ENCODE assay signal across 1 cellular context in the genomic region with DNA sequence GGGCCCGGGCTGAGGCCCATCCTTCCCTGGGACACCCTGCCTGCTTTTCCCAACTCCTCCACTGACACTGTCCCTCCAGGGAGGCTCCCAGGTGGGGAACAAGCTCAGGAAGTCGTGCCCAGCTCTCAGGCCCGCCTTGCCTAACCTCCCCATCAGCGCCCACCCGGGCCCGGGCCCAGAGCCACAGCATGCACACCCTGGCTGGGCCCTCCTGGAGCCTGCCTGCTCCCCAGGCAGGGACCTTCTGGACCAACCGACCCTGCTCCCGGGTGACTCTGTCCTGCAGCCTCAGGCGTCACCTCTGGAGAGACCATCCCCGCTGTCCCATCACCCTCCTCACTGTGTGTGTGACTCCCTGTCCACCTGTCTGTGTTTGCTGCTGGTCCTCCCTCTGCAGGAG.
TF ChIP-seq lines count a peak whose summit lies in the region.

No MANE protein-coding gene starts in this region.

TF ChIP-seq in HepG2, 621 proteins besides CTCF, POLR2A, EP300 and RAD21:
- TF ChIP-seq SOX5 (CRISPR knock-in tag; IDR thresholded peaks at IDR 0.05; ENCODE audit: borderline replicate concordance) (no peak), EED (CRISPR knock-in tag; IDR thresholded peaks at IDR 0.05) (peak; percentile 10; the same call in 1 of the 2 replicates), SP140L (CRISPR knock-in tag; IDR thresholded peaks at IDR 0.05; ENCODE audit: borderline replicate concordance) (no peak), MTA3 (CRISPR knock-in tag; IDR thresholded peaks at IDR 0.05) (no peak), ZNF235 (CRISPR knock-in tag; IDR thresholded peaks at IDR 0.05; ENCODE audit: borderline replicate concordance) (no peak), ZNF616 (CRISPR knock-in tag; IDR thresholded peaks at IDR 0.05; ENCODE audit: low read depth) (no peak), ZNF570 (CRISPR knock-in tag; IDR thresholded peaks at IDR 0.05; ENCODE audit: borderline replicate concordance) (no peak), HOXD1 (CRISPR knock-in tag; IDR thresholded peaks at IDR 0.05) (no peak), RBM39 (IDR thresholded peaks at IDR 0.05; ENCODE audit: low read depth, low read length, poor library complexity, severe bottlenecking) (no peak), RXRA (CRISPR knock-in tag; IDR thresholded peaks at IDR 0.05) (0 out of 2 replicates have a peak, but pooled peaks have one; percentile 4), MXI1 (IDR thresholded peaks at IDR 0.05; ENCODE audit: borderline replicate concordance, low read depth, low read length) (no peak), ZNF382 (CRISPR knock-in tag; IDR thresholded peaks at IDR 0.05; ENCODE audit: borderline replicate concordance) (no peak)
- TF ChIP-seq, protein P1, sequence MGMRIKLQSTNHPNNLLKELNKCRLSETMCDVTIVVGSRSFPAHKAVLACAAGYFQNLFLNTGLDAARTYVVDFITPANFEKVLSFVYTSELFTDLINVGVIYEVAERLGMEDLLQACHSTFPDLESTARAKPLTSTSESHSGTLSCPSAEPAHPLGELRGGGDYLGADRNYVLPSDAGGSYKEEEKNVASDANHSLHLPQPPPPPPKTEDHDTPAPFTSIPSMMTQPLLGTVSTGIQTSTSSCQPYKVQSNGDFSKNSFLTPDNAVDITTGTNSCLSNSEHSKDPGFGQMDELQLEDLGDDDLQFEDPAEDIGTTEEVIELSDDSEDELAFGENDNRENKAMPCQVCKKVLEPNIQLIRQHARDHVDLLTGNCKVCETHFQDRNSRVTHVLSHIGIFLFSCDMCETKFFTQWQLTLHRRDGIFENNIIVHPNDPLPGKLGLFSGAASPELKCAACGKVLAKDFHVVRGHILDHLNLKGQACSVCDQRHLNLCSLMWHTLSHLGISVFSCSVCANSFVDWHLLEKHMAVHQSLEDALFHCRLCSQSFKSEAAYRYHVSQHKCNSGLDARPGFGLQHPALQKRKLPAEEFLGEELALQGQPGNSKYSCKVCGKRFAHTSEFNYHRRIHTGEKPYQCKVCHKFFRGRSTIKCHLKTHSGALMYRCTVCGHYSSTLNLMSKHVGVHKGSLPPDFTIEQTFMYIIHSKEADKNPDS (CRISPR knock-in tag; IDR thresholded peaks at IDR 0.05) = no peak
- TF ChIP-seq, protein P2, sequence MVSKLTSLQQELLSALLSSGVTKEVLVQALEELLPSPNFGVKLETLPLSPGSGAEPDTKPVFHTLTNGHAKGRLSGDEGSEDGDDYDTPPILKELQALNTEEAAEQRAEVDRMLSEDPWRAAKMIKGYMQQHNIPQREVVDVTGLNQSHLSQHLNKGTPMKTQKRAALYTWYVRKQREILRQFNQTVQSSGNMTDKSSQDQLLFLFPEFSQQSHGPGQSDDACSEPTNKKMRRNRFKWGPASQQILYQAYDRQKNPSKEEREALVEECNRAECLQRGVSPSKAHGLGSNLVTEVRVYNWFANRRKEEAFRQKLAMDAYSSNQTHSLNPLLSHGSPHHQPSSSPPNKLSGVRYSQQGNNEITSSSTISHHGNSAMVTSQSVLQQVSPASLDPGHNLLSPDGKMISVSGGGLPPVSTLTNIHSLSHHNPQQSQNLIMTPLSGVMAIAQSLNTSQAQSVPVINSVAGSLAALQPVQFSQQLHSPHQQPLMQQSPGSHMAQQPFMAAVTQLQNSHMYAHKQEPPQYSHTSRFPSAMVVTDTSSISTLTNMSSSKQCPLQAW (CRISPR knock-in tag; IDR thresholded peaks at IDR 0.05) = no peak
TF ChIP-seq in HepG2: peak in this region for 2.
